1 cellular context compared by ENCODE assay signal in genomic region chr5:1255081-1255561, GRCh38.
TF ChIP-seq lines count a peak whose summit lies in the region.

No MANE protein-coding gene starts in this region.

TF ChIP-seq in K562, 482 proteins besides CTCF, POLR2A, EP300 and RAD21:
- TF ChIP-seq FOXK2 (conservative IDR thresholded peaks at IDR 0.05 in 1 of 2, IDR thresholded peaks at IDR 0.05 in 1 of 2; ENCODE audit: low read depth in 2 of 2) (0 out of 4 replicates have a peak, but pooled peaks of 1 of the 2 experiments have one; percentile 18), ATF7 (IDR thresholded peaks at IDR 0.05) (peak; percentile 47), DACH1 (IDR thresholded peaks at IDR 0.05; ENCODE audit: partially characterized antibody) (no peak), PRDM10 (IDR thresholded peaks at IDR 0.05; ENCODE audit: partially characterized antibody) (peak; percentile 95), ZBTB2 (IDR thresholded peaks at IDR 0.05) (no peak)
TF ChIP-seq in K562: peak in this region for 3.
